ENCODE assay signal across 9 cellular contexts in genomic region chr5:68187268-68188055, GRCh38. TPM values are rescaled to one million over a fixed set of nuclear protein-coding genes. Genes with fewer than 3 reads are reported as not detected.
DNase-seq lines count a peak whose midpoint lies in the region; ATAC-seq, FAIRE-seq and TF ChIP-seq lines count a peak whose summit lies in the region.
"Had no signal": no experiment of that assay in that cellular context is flagged by ENCODE, and none has a peak within 500 bp of the region (broad histone marks: within the 10 kb centered on the region; RNA-seq: fewer than 3 reads in every experiment).

No MANE protein-coding gene starts in this region.

- H2AFZ ChIP-seq in H9 (ENCODE audit: low read length) = no peak overlapping the region

- no peak overlapping the region for H3K4ac ChIP-seq in H9 (ENCODE audit: low read depth, low read length)

- peak overlapping the region; percentile 57 for H3K4me2 ChIP-seq in H9 (ENCODE audit: insufficient read depth, insufficient read length, low read length)

- no peak overlapping the region for H3K56ac ChIP-seq in H9 (ENCODE audit: insufficient read length, low read depth, low read length)

- peaks cover 1% of the 10 kb centered on the region; the same call in 1 of the 2 replicates for H3K27me3 Mint-ChIP-seq in H9 (ENCODE audit: low read depth)

- H4K20me1 ChIP-seq in H9 (ENCODE audit: control insufficient read depth, insufficient read depth, insufficient read length) = peaks cover 2% of the 10 kb centered on the region

- H2BK12ac ChIP-seq in H9 (ENCODE audit: insufficient read length, low read depth, low read length) = no peak overlapping the region

- H3K4me3 Mint-ChIP-seq in H9 = peak overlapping the region; percentile 60 to 75

- no CpG with 5 or more reads among the region's 34 CpGs for WGBS in H9 (ENCODE audit: extremely low coverage, insufficient read length, low lambda C conversion rate)

- H3K27ac ChIP-seq in H9 (ENCODE audit: insufficient read length, low read depth, low read length) (peak overlapping the region; percentile 27), rectal smooth muscle tissue (ENCODE audit: low read depth, low read length) (peak overlapping the region; percentile 84)

- H2BK120ac ChIP-seq in H9 (ENCODE audit: low read depth, low read length, poor library complexity, severe bottlenecking) = no peak overlapping the region

- H3K36me3 Mint-ChIP-seq in H9 (ENCODE audit: insufficient read depth in 1 of 3, low read depth in 3 of 3) = no peaks in the 10 kb centered on the region; a peak in 1 of 7 replicates

- peaks cover 7% of the 10 kb centered on the region for H3K23me2 ChIP-seq in H9 (ENCODE audit: insufficient read length, low read depth, low read length, poor library complexity, severe bottlenecking)

- no peaks in the 10 kb centered on the region for H3K9me3 ChIP-seq in H9 (ENCODE audit: control insufficient read depth, low read depth, low read length)

- H3K9ac ChIP-seq in H9 (ENCODE audit: extremely low read depth, insufficient read length, low read length) (no peak overlapping the region), rectal smooth muscle tissue (ENCODE audit: low read length) (no peak overlapping the region)

- H4K91ac ChIP-seq in H9 (ENCODE audit: insufficient read length, low read depth, low read length) = no peak overlapping the region

- H3K27ac Mint-ChIP-seq in H9 = peak overlapping the region; percentile 72 to 92 (median 83); a peak in 6 of 7 replicates
- H3K27ac Mint-ChIP-seq: activated T-helper 2 cell treated with anti-CD3 and anti-CD28 coated beads, Interferon-gamma antibody, Interleukin-2, Interleukin-4, amounts not matched to agents 10 μg/mL and 5 μg/mL and 100 μg/mL, durations not matched to agents 14 hours and 24 hours and 36 hours had no signal

- H3K14ac ChIP-seq in H9 (ENCODE audit: insufficient read depth, low read length) = peak overlapping the region; percentile 70; the same call in 1 of the 2 replicates

- DNase-seq in H9 (peak; percentile 73), cerebellum (ENCODE audit: low spot score) (peak; percentile 57), iPS-NIHi11 (ENCODE audit: low spot score) (peak; percentile 64), GM19239 (ENCODE audit: insufficient read length, low spot score) (no peak), NCI-H2196 (lab: John Stamatoyannopoulos, UW; ENCODE audit: unreplicated experiment) (no peak)

- H2BK5ac ChIP-seq in H9 (ENCODE audit: insufficient read length, low read length) = no peak overlapping the region

- H3K79me2 ChIP-seq in H9 (ENCODE audit: insufficient read depth, low read length) = no peaks in the 10 kb centered on the region

- no peak overlapping the region for H2BK15ac ChIP-seq in H9 (ENCODE audit: low read depth, low read length)

- no peak overlapping the region for H2BK20ac ChIP-seq in H9 (ENCODE audit: low read depth, low read length, poor library complexity, severe bottlenecking)

- H3K36me3 ChIP-seq in rectal smooth muscle tissue (ENCODE audit: control insufficient read depth, insufficient read depth, low read length) = no peaks in the 10 kb centered on the region

- H2AK5ac ChIP-seq in H9 (ENCODE audit: insufficient read length, low read length) = no peak overlapping the region

- H4K5ac ChIP-seq in H9 (ENCODE audit: insufficient read length, low read depth, low read length) = no peak overlapping the region

- no peak for FAIRE-seq in GM19239 (lab: Jason Lieb, UNC)

- H4K8ac ChIP-seq in H9 (replicated peaks; ENCODE audit: insufficient read length, low read depth, low read length) = no peak overlapping the region

- H3K4me1 ChIP-seq in H9 (ENCODE audit: insufficient read depth, low read length) (peaks cover 5% of the 10 kb centered on the region), rectal smooth muscle tissue (ENCODE audit: control insufficient read depth, insufficient read depth, low read length) (no peaks in the 10 kb centered on the region)

- H3T11ph ChIP-seq in H9 (ENCODE audit: low read length) = no peak overlapping the region

- no peak for TF ChIP-seq CTCF in H9 (conservative IDR thresholded peaks at IDR 0.05)

- peak overlapping the region; percentile 33 for H3K4me3 ChIP-seq in rectal smooth muscle tissue (ENCODE audit: low read length)

- peak overlapping the region; percentile 76 for H3K18ac ChIP-seq in H9 (ENCODE audit: insufficient read length, low read depth, low read length)

- peaks cover 0 to 2% of the 10 kb centered on the region in 2 experiments; a peak in 1 of 5 replicates for H3K9me3 Mint-ChIP-seq in H9
- H3K9me3 Mint-ChIP-seq: activated T-helper 2 cell treated with anti-CD3 and anti-CD28 coated beads, Interferon-gamma antibody, Interleukin-2, Interleukin-4, amounts not matched to agents 10 μg/mL and 5 μg/mL and 100 μg/mL, durations not matched to agents 14 hours and 24 hours and 36 hours had no signal

- ATAC-seq in GM21381 (IDR thresholded peaks at IDR 0.05; ENCODE audit: unreplicated experiment) = no peak
- ATAC-seq in HG03039 (IDR thresholded peaks at IDR 0.05; ENCODE audit: unreplicated experiment) = no peak

- H3K23ac ChIP-seq in H9 (ENCODE audit: insufficient read length, low read depth, low read length) = no peak overlapping the region

- no peaks in the 10 kb centered on the region for H3K79me1 ChIP-seq in H9 (ENCODE audit: insufficient read depth, low read depth, low read length, poor library complexity, severe bottlenecking)

- no peaks in the 10 kb centered on the region for H3K27me3 ChIP-seq in H9 (ENCODE audit: insufficient read depth, low read length)
- no peaks in the 10 kb centered on the region for H3K27me3 ChIP-seq in rectal smooth muscle tissue (ENCODE audit: control insufficient read depth, insufficient read depth, low read length)

- peaks cover 38 to 43% of the 10 kb centered on the region in 2 experiments for H3K4me1 Mint-ChIP-seq in H9

RNA-seq across cellular contexts. Expression of gene PIK3R1, which starts 28.1 kb away (rescaled TPM):
- total RNA-seq in H9 (2021) (10.6 and 11.3 TPM in 2 replicates), cerebellum (88.2 TPM)

Comparison
In these comparisons a context has a peak if more than half of its experiments do, and no peak if none do; other contexts are left out.
1. DNase-seq: peak in H9 (single experiment), cerebellum (single experiment) and iPS-NIHi11 (single experiment); none in GM19239 (single experiment) and NCI-H2196 (single experiment).